8 cellular contexts compared by ENCODE assay signal in the genomic region with DNA sequence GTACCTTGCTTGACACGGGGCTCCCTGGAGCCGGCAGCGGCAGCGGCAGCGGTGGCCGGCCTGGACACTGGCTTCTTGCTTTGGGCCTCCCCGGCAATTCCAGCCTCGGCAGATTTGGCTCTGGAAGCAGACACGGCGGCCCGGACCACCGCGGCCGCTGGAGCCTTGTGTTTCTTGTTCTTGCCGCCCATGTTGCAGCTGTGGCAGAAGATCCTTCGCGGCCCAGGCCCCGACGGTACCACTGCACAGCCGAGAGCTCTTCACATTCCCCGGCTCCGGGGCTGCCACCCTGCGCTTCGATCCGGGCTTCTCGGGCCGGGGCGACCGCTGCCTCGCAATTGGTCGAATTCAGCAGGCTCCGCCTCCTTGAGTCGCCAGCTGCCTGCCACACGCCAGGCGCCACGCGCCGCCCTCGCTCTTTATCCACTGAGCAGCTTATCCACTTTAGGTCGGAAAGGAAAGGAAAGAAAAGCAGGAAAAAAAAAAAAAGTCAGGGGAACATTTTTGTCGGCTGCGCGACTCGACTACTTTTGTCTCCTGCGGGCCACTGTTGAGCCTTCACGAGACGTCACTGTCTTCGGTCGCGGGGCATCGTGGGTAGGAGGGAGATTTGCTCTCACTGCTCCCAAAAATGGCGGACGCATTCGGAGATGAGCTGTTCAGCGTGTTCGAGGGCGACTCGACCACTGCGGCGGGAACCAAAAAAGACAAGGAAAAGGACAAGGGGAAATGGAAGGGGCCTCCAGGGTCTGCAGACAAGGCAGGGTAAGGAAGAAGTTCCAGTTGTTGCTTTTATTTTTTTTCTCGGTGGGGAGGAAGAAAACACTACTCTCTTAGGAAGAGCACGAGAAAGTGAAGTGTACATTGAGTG. TPM values are rescaled to one million over a fixed set of nuclear protein-coding genes. Genes with fewer than 3 reads are reported as not detected.
DNase-seq lines count a peak whose midpoint lies in the region; ATAC-seq and TF ChIP-seq lines count a peak whose summit lies in the region.

A gene with protein sequence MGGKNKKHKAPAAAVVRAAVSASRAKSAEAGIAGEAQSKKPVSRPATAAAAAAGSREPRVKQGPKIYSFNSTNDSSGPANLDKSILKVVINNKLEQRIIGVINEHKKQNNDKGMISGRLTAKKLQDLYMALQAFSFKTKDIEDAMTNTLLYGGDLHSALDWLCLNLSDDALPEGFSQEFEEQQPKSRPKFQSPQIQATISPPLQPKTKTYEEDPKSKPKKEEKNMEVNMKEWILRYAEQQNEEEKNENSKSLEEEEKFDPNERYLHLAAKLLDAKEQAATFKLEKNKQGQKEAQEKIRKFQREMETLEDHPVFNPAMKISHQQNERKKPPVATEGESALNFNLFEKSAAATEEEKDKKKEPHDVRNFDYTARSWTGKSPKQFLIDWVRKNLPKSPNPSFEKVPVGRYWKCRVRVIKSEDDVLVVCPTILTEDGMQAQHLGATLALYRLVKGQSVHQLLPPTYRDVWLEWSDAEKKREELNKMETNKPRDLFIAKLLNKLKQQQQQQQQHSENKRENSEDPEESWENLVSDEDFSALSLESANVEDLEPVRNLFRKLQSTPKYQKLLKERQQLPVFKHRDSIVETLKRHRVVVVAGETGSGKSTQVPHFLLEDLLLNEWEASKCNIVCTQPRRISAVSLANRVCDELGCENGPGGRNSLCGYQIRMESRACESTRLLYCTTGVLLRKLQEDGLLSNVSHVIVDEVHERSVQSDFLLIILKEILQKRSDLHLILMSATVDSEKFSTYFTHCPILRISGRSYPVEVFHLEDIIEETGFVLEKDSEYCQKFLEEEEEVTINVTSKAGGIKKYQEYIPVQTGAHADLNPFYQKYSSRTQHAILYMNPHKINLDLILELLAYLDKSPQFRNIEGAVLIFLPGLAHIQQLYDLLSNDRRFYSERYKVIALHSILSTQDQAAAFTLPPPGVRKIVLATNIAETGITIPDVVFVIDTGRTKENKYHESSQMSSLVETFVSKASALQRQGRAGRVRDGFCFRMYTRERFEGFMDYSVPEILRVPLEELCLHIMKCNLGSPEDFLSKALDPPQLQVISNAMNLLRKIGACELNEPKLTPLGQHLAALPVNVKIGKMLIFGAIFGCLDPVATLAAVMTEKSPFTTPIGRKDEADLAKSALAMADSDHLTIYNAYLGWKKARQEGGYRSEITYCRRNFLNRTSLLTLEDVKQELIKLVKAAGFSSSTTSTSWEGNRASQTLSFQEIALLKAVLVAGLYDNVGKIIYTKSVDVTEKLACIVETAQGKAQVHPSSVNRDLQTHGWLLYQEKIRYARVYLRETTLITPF (N-terminal part only) (minus strand): TSS at position 312 of the 871 bp plus-strand sequence. CDS start 121 bp downstream, at position 191.
A gene (plus strand): TSS at position 607 of the 871 bp plus-strand sequence. CDS start 25 bp downstream, at position 632.

- peaks cover 4% of the 10 kb centered on the region for H3K9me3 Mint-ChIP-seq in activated T-helper 2 cell treated with anti-CD3 and anti-CD28 coated beads, Interferon-gamma antibody, Interleukin-2, Interleukin-4, amounts not matched to agents 10 μg/mL and 5 μg/mL and 100 μg/mL, durations not matched to agents 14 hours and 24 hours and 36 hours
- H3K9me3 Mint-ChIP-seq in natural killer cell treated with Interleukin-12 subunit alpha and Interleukin-12 subunit beta and Interleukin-15 and Interleukin-18, amount 100 ng/mL, for 72 hours = no peaks in the 10 kb centered on the region

- H3K4me2 ChIP-seq in Loucy (ENCODE audit: low read depth, low read length, poor library complexity, severe bottlenecking) = peak within 1 kb of the TSS; percentile 85

- H4K20me1 ChIP-seq in Loucy (ENCODE audit: insufficient read depth, low read length, poor library complexity, severe bottlenecking) = peaks cover 55% of the 10 kb centered on the region

- no peak within 1 kb of the TSS for H3K4me3 Mint-ChIP-seq in activated T-helper 2 cell treated with anti-CD3 and anti-CD28 coated beads, Interferon-gamma antibody, Interleukin-2, Interleukin-4, amounts not matched to agents 10 μg/mL and 5 μg/mL and 100 μg/mL, durations not matched to agents 14 hours and 24 hours and 36 hours (ENCODE audit: low read depth)
- H3K4me3 Mint-ChIP-seq in natural killer cell treated with Interleukin-12 subunit alpha and Interleukin-12 subunit beta and Interleukin-15 and Interleukin-18, amount 100 ng/mL, for 72 hours = no peak within 1 kb of the TSS

- H3K27me3 ChIP-seq in H7 (ENCODE audit: control insufficient read depth, insufficient read depth, low read length) (no peaks in the 10 kb centered on the region), Loucy (ENCODE audit: insufficient read depth, low read length, poor library complexity, severe bottlenecking) (no peaks in the 10 kb centered on the region), RWPE2 (ENCODE audit: insufficient read depth, poor library complexity, severe bottlenecking) (no peaks in the 10 kb centered on the region)

- H3K9me3 ChIP-seq in Loucy (ENCODE audit: insufficient read depth, low read depth, low read length) = no peaks in the 10 kb centered on the region
- H3K9me3 ChIP-seq in RWPE2 (ENCODE audit: severe bottlenecking) = no peaks in the 10 kb centered on the region

- H3K79me2 ChIP-seq in Loucy (ENCODE audit: insufficient read depth, low read length) = peaks cover 97% of the 10 kb centered on the region

- no peaks in the 10 kb centered on the region for H3F3A ChIP-seq in Loucy (ENCODE audit: low read depth)

- H3K36me3 ChIP-seq in H7 (replicated peaks; ENCODE audit: control insufficient read depth, insufficient read depth, low read length) (no peaks in the 10 kb centered on the region), Loucy (ENCODE audit: insufficient read depth, low read length) (no peaks in the 10 kb centered on the region), RWPE2 (ENCODE audit: low read depth) (peaks cover 39% of the 10 kb centered on the region)

- H2AFZ ChIP-seq in Loucy (ENCODE audit: low read length) = peak within 1 kb of the TSS; percentile 89

- no peak within 1 kb of the TSS for H3K27ac Mint-ChIP-seq in activated T-helper 2 cell treated with anti-CD3 and anti-CD28 coated beads, Interferon-gamma antibody, Interleukin-2, Interleukin-4, amounts not matched to agents 10 μg/mL and 5 μg/mL and 100 μg/mL, durations not matched to agents 14 hours and 24 hours and 36 hours
- no peak within 1 kb of the TSS for H3K27ac Mint-ChIP-seq in natural killer cell treated with Interleukin-12 subunit alpha and Interleukin-12 subunit beta and Interleukin-15 and Interleukin-18, amount 100 ng/mL, for 72 hours

- peaks cover 75% of the 10 kb centered on the region for H3K4me1 ChIP-seq in Loucy (ENCODE audit: insufficient read depth, low read length, poor library complexity, severe bottlenecking)
- peaks cover 34% of the 10 kb centered on the region for H3K4me1 ChIP-seq in RWPE2 (ENCODE audit: insufficient read depth, poor library complexity, severe bottlenecking)

- H3K27ac ChIP-seq in RWPE2 (ENCODE audit: poor library complexity, severe bottlenecking) = peak within 1 kb of the TSS; percentile 79

- DNase-seq in ELR (ENCODE audit: low read depth) (peak; percentile 94), H7 (peak; percentile 93), RWPE2 (ENCODE audit: low spot score) (peak; percentile 92), fibroblast of the aortic adventitia (ENCODE audit: low read depth) (peak; percentile 92)
- peak; percentile 89 for DNase-seq in activated T-helper 2 cell treated with anti-CD3 and anti-CD28 coated beads, Interferon-gamma antibody, Interleukin-2, Interleukin-4, amounts not matched to agents 10 μg/mL and 5 μg/mL and 100 μg/mL, durations not matched to agents 14 hours and 24 hours and 36 hours (ENCODE audit: low spot score)
- peak; percentile 91 for DNase-seq in natural killer cell treated with Interleukin-12 subunit alpha and Interleukin-12 subunit beta and Interleukin-15 and Interleukin-18, amount 100 ng/mL, for 72 hours (ENCODE audit: low spot score)
- DNase-seq in stimulated activated naive CD8-positive, alpha-beta T cell treated with anti-CD3 and anti-CD28 coated beads, Interleukin-15, Interleukin-2, amounts not matched to agents 100 U/mL and 50 U/mL, for 24 hours = peak; percentile 91

- peak within 1 kb of the TSS; percentile 81 for H3K9ac ChIP-seq in Loucy (ENCODE audit: low read depth, low read length, poor library complexity, severe bottlenecking)

- no peaks in the 10 kb centered on the region for H3K27me3 Mint-ChIP-seq in activated T-helper 2 cell treated with anti-CD3 and anti-CD28 coated beads, Interferon-gamma antibody, Interleukin-2, Interleukin-4, amounts not matched to agents 10 μg/mL and 5 μg/mL and 100 μg/mL, durations not matched to agents 14 hours and 24 hours and 36 hours (ENCODE audit: low read depth)
- H3K27me3 Mint-ChIP-seq in natural killer cell treated with Interleukin-12 subunit alpha and Interleukin-12 subunit beta and Interleukin-15 and Interleukin-18, amount 100 ng/mL, for 72 hours = no peaks in the 10 kb centered on the region

- H3K36me3 Mint-ChIP-seq in activated T-helper 2 cell treated with anti-CD3 and anti-CD28 coated beads, Interferon-gamma antibody, Interleukin-2, Interleukin-4, amounts not matched to agents 10 μg/mL and 5 μg/mL and 100 μg/mL, durations not matched to agents 14 hours and 24 hours and 36 hours (ENCODE audit: low read depth) = peaks cover 31% of the 10 kb centered on the region
- peaks cover 7% of the 10 kb centered on the region for H3K36me3 Mint-ChIP-seq in natural killer cell treated with Interleukin-12 subunit alpha and Interleukin-12 subunit beta and Interleukin-15 and Interleukin-18, amount 100 ng/mL, for 72 hours

- H3K4me3 ChIP-seq in H7 (ENCODE audit: insufficient read depth, low read depth, low read length) (peak within 1 kb of the TSS; percentile 96), Loucy (ENCODE audit: low read length, poor library complexity, severe bottlenecking) (peak within 1 kb of the TSS; percentile 83), RWPE2 (ENCODE audit: severe bottlenecking) (peak within 1 kb of the TSS; percentile 86), fibroblast of the aortic adventitia (ENCODE audit: low read depth, low read length) (peak within 1 kb of the TSS; percentile 97)

- H3K9me2 ChIP-seq in Loucy (replicated peaks; ENCODE audit: low read depth, low read length) = no peaks in the 10 kb centered on the region

- intact Hi-C loops in activated T-helper 2 cell treated with anti-CD3 and anti-CD28 coated beads, Interferon-gamma antibody, Interleukin-2, Interleukin-4, amounts not matched to agents 10 μg/mL and 5 μg/mL and 100 μg/mL, durations not matched to agents 14 hours and 24 hours and 36 hours (cut with micrococcal nuclease) = loop anchor here (1.0 to 5.0 kb wide), 2 partner anchors 75 to 135 kb away; a partner anchor contains a TSS

- TF ChIP-seq CTCF in Loucy (conservative IDR thresholded peaks at IDR 0.05; ENCODE audit: low read length) (no peak), RWPE2 (IDR thresholded peaks at IDR 0.05; ENCODE audit: poor library complexity, severe bottlenecking) (no peak), fibroblast of the aortic adventitia (IDR thresholded peaks at IDR 0.05; ENCODE audit: insufficient read depth, low read length) (no peak)

- peaks cover 22% of the 10 kb centered on the region for H3K4me1 Mint-ChIP-seq in activated T-helper 2 cell treated with anti-CD3 and anti-CD28 coated beads, Interferon-gamma antibody, Interleukin-2, Interleukin-4, amounts not matched to agents 10 μg/mL and 5 μg/mL and 100 μg/mL, durations not matched to agents 14 hours and 24 hours and 36 hours (ENCODE audit: low read depth)
- peaks cover 14 to 19% of the 10 kb centered on the region in 2 donors for H3K4me1 Mint-ChIP-seq in natural killer cell treated with Interleukin-12 subunit alpha and Interleukin-12 subunit beta and Interleukin-15 and Interleukin-18, amount 100 ng/mL, for 72 hours (ENCODE audit: low read depth in 2 of 2)

- ATAC-seq in RWPE2 (ENCODE audit: low read depth) = peak; percentile 88
- ATAC-seq in natural killer cell treated with Interleukin-12 subunit alpha and Interleukin-12 subunit beta and Interleukin-15 and Interleukin-18, amount 100 ng/mL, for 72 hours = peak; percentile 98 to 99
- ATAC-seq in stimulated activated naive CD8-positive, alpha-beta T cell treated with anti-CD3 and anti-CD28 coated beads, Interleukin-15, Interleukin-2, amounts not matched to agents 100 U/mL and 50 U/mL, for 24 hours = peak; percentile 97

RNA-seq across cellular contexts. Expression of the first gene that starts in this region (rescaled TPM):
- 28.4 and 28.7 TPM in 2 replicates for total RNA-seq in H7 (2014; rRNA removed; shearing (Covaris generic))
- 17.6 and 20.0 TPM in 2 replicates for total RNA-seq in activated T-helper 2 cell treated with anti-CD3 and anti-CD28 coated beads, Interferon-gamma antibody, Interleukin-2, Interleukin-4, amounts not matched to agents 10 μg/mL and 5 μg/mL and 100 μg/mL, durations not matched to agents 14 hours and 24 hours and 36 hours
- 36.7 and 53.4 TPM in 2 replicates for total RNA-seq in fibroblast of the aortic adventitia (ENCODE audit: low replicate concordance)
- total RNA-seq in natural killer cell treated with Interleukin-12 subunit alpha and Interleukin-12 subunit beta and Interleukin-15 and Interleukin-18, amount 100 ng/mL, for 72 hours = 10 to 100 TPM; 19.2 to 22.1 TPM

RNA-seq across cellular contexts. Expression of the second gene that starts in this region (rescaled TPM):
- total RNA-seq in H7 (2014; rRNA removed; shearing (Covaris generic)) = 71.2 and 101 TPM in 2 replicates
- 110 and 123 TPM in 2 replicates for total RNA-seq in activated T-helper 2 cell treated with anti-CD3 and anti-CD28 coated beads, Interferon-gamma antibody, Interleukin-2, Interleukin-4, amounts not matched to agents 10 μg/mL and 5 μg/mL and 100 μg/mL, durations not matched to agents 14 hours and 24 hours and 36 hours
- total RNA-seq in fibroblast of the aortic adventitia (ENCODE audit: low replicate concordance) = 102 and 123 TPM in 2 replicates
- 10 to 100 TPM; 72.9 to 95.9 TPM for total RNA-seq in natural killer cell treated with Interleukin-12 subunit alpha and Interleukin-12 subunit beta and Interleukin-15 and Interleukin-18, amount 100 ng/mL, for 72 hours

Comparison
In these comparisons a context has a peak if more than half of its experiments do, and no peak if none do; other contexts are left out.
1. Peak in every context shown above with its lines: DNase-seq, ATAC-seq, H3K4me3 ChIP-seq and H3K27ac ChIP-seq.